ENCODE assay signal across 8 cellular contexts in the genomic region with DNA sequence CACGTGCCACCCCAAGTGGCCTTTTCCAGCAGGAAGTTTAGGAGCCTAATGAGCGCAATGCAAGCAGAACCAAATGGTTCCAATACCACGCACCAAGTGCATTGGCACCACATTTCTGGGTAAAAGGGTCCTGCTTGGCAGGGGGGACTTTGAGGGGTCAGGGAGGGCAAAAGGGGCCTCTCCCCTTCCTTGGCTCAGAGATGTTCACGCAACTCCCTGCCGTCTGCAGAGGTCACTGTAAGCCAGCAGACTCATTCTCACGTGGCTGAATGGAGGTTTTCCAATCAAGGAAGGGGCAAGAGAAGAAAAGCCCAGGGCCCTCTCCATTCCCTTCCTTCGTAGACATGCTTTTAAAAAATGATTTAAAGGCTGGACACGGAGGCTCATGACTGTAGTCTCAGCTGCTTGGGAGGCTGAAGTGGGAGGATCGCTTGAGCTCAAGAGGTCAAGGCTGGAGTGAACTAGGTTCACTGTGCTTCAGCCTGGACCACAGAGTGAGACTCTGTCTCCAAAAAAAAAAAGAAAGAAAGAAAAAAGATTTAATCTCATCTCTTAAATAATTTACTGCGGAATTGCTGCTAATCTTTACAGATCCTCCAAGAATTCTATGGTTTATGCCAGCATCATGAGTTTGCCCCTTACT.
DNase-seq lines count a peak whose midpoint lies in the region; ATAC-seq and TF ChIP-seq lines count a peak whose summit lies in the region.

No MANE protein-coding gene starts in this region.

- no CpG with 5 or more reads among the region's 10 CpGs for WGBS in H9 (ENCODE audit: extremely low coverage, insufficient read length, low lambda C conversion rate)

- no peak overlapping the region for H2BK20ac ChIP-seq in H9 (ENCODE audit: low read depth, low read length, poor library complexity, severe bottlenecking)

- H3K9me3 ChIP-seq in H9 (ENCODE audit: control insufficient read depth, low read depth, low read length) = no peaks in the 10 kb centered on the region

- no peaks in the 10 kb centered on the region for H3K79me2 ChIP-seq in H9 (ENCODE audit: insufficient read depth, low read length)

- no peaks in the 10 kb centered on the region for H3K79me1 ChIP-seq in H9 (ENCODE audit: insufficient read depth, low read depth, low read length, poor library complexity, severe bottlenecking)

- H3K56ac ChIP-seq in H9 (ENCODE audit: insufficient read length, low read depth, low read length) = no peak overlapping the region

- H3K27ac ChIP-seq in H9 (ENCODE audit: insufficient read length, low read depth, low read length) (no peak overlapping the region), VCaP (peak overlapping the region; percentile 5; the same call in 1 of the 2 replicates)

- H2BK15ac ChIP-seq in H9 (ENCODE audit: low read depth, low read length) = no peak overlapping the region

- peaks cover 2% of the 10 kb centered on the region; the same call in 1 of the 2 replicates for H3K27me3 ChIP-seq in H9 (ENCODE audit: insufficient read depth, low read length)

- no peaks in the 10 kb centered on the region for H3K4me1 ChIP-seq in H9 (ENCODE audit: insufficient read depth, low read length)

- H3K36me3 Mint-ChIP-seq in CD14-positive monocyte (peaks cover under 1 to 4% of the 10 kb centered on the region in 2 donors), H9 (ENCODE audit: insufficient read depth in 1 of 3, low read depth in 3 of 3) (no peaks in the 10 kb centered on the region)

- H2AK5ac ChIP-seq in H9 (ENCODE audit: insufficient read length, low read length) = no peak overlapping the region

- H3K4me2 ChIP-seq in H9 (ENCODE audit: insufficient read depth, insufficient read length, low read length) = no peak overlapping the region

- H3K18ac ChIP-seq in H9 (ENCODE audit: insufficient read length, low read depth, low read length) = no peak overlapping the region

- H3K4me1 Mint-ChIP-seq in CD14-positive monocyte (peaks cover 20% of the 10 kb centered on the region), H9 (peaks cover 3 to 4% of the 10 kb centered on the region in 2 experiments; a peak in 2 of 4 replicates)

- H4K91ac ChIP-seq in H9 (ENCODE audit: insufficient read length, low read depth, low read length) = no peak overlapping the region

- no peak overlapping the region for H3K14ac ChIP-seq in H9 (ENCODE audit: insufficient read depth, low read length)

- peaks cover 7% of the 10 kb centered on the region for H3K23me2 ChIP-seq in H9 (ENCODE audit: insufficient read length, low read depth, low read length, poor library complexity, severe bottlenecking)

- no peak overlapping the region for H3K23ac ChIP-seq in H9 (ENCODE audit: insufficient read length, low read depth, low read length)

- no peak overlapping the region for H3T11ph ChIP-seq in H9 (ENCODE audit: low read length)

- TF ChIP-seq CTCF in CD14-positive monocyte (IDR thresholded peaks at IDR 0.05) (no peak), H9 (conservative IDR thresholded peaks at IDR 0.05) (peak; percentile 62; the same call in 2 of the 3 replicates), VCaP (conservative IDR thresholded peaks at IDR 0.05) (peak; percentile 77)

- H3K27ac Mint-ChIP-seq in CD14-positive monocyte (peak overlapping the region in 5 of 7 donors; percentile 19 to 76 (median 62)), H9 (no peak overlapping the region)

- no peak overlapping the region for H4K5ac ChIP-seq in H9 (ENCODE audit: insufficient read length, low read depth, low read length)

- H3K27me3 Mint-ChIP-seq in CD14-positive monocyte (ENCODE audit: low read depth in 3 of 3) (peaks cover 0 to 14% (median 10%) of the 10 kb centered on the region in 3 donors), H9 (ENCODE audit: low read depth) (peaks cover 19% of the 10 kb centered on the region)

- H3K4me3 Mint-ChIP-seq in CD14-positive monocyte = peak overlapping the region in 1 of 2 donors; percentile 48
- peak overlapping the region in 1 of 2 experiments; percentile 62; a peak in 2 of 5 replicates for H3K4me3 Mint-ChIP-seq in H9

- H3K4ac ChIP-seq in H9 (ENCODE audit: low read depth, low read length) = no peak overlapping the region

- H2AFZ ChIP-seq in H9 (ENCODE audit: low read length) = no peak overlapping the region

- H3K9ac ChIP-seq in H9 (ENCODE audit: extremely low read depth, insufficient read length, low read length) = no peak overlapping the region

- no peak for DNase-seq in CD14-positive monocyte (ENCODE audit: low spot score)
- DNase-seq in H9 = peak; percentile 46
- peak; percentile 24 for DNase-seq in iris pigment epithelial cell (ENCODE audit: low read depth)
- DNase-seq in NCI-H524 treated with DMSO at 0.1 percent for 48 hours (lab: John Stamatoyannopoulos, UW) = no peak

- H4K8ac ChIP-seq in H9 (replicated peaks; ENCODE audit: insufficient read length, low read depth, low read length) = no peak overlapping the region

- no peak overlapping the region for H2BK12ac ChIP-seq in H9 (ENCODE audit: insufficient read length, low read depth, low read length)

- no peaks in the 10 kb centered on the region for H4K20me1 ChIP-seq in H9 (ENCODE audit: control insufficient read depth, insufficient read depth, insufficient read length)

- no peak overlapping the region for H2BK120ac ChIP-seq in H9 (ENCODE audit: low read depth, low read length, poor library complexity, severe bottlenecking)

- intact Hi-C loops in CD14-positive monocyte (cut with micrococcal nuclease) = loop anchor here (2.0 to 5.0 kb wide), 7 partner anchors 48 to 355 kb away; no protein-coding TSS in a partner anchor

- peaks cover 0 to 2% (median 0%) of the 10 kb centered on the region in 7 donors for H3K9me3 Mint-ChIP-seq in CD14-positive monocyte
- H3K9me3 Mint-ChIP-seq in H9 = no peaks in the 10 kb centered on the region

- no peak overlapping the region for H2BK5ac ChIP-seq in H9 (ENCODE audit: insufficient read length, low read length)

- no peak for ATAC-seq in GM21423 (IDR thresholded peaks at IDR 0.05; ENCODE audit: unreplicated experiment)
- no peak for ATAC-seq in HG03432 (IDR thresholded peaks at IDR 0.05; ENCODE audit: unreplicated experiment)
- ATAC-seq in GM18868 (IDR thresholded peaks at IDR 0.05; ENCODE audit: unreplicated experiment) = no peak

Comparison
In these comparisons a context has a peak if more than half of its experiments do, and no peak if none do; other contexts are left out.
1. DNase-seq: peak in H9 (single experiment) and iris pigment epithelial cell (single experiment); none in CD14-positive monocyte (single experiment) and NCI-H524 treated with DMSO at 0.1 percent for 48 hours (single experiment).
2. H3K27ac Mint-ChIP-seq: peak in CD14-positive monocyte (5 of 7); none in H9 (0 of 3).